ENCODE assay signal across 1 cellular context in genomic region chr2:204072443-204073324, GRCh38.
TF ChIP-seq lines count a peak whose summit lies in the region.

No MANE protein-coding gene starts in this region.

TF ChIP-seq in SK-N-SH treated with all-trans-retinoic acid at 6 μM for 48 hours, 23 proteins besides CTCF, POLR2A, EP300 and RAD21 (continued from another document):
- TF ChIP-seq, protein P1, sequence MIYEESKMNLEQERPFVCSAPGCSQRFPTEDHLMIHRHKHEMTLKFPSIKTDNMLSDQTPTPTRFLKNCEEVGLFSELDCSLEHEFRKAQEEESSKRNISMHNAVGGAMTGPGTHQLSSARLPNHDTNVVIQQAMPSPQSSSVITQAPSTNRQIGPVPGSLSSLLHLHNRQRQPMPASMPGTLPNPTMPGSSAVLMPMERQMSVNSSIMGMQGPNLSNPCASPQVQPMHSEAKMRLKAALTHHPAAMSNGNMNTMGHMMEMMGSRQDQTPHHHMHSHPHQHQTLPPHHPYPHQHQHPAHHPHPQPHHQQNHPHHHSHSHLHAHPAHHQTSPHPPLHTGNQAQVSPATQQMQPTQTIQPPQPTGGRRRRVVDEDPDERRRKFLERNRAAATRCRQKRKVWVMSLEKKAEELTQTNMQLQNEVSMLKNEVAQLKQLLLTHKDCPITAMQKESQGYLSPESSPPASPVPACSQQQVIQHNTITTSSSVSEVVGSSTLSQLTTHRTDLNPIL (CRISPR knock-in tag; IDR thresholded peaks at IDR 0.05; ENCODE audit: low read depth): no peak
- TF ChIP-seq CSDC2 (CRISPR knock-in tag; IDR thresholded peaks at IDR 0.05): no peak
- no peak for TF ChIP-seq ESRRG (CRISPR knock-in tag; IDR thresholded peaks at IDR 0.05)
- TF ChIP-seq, protein P2, sequence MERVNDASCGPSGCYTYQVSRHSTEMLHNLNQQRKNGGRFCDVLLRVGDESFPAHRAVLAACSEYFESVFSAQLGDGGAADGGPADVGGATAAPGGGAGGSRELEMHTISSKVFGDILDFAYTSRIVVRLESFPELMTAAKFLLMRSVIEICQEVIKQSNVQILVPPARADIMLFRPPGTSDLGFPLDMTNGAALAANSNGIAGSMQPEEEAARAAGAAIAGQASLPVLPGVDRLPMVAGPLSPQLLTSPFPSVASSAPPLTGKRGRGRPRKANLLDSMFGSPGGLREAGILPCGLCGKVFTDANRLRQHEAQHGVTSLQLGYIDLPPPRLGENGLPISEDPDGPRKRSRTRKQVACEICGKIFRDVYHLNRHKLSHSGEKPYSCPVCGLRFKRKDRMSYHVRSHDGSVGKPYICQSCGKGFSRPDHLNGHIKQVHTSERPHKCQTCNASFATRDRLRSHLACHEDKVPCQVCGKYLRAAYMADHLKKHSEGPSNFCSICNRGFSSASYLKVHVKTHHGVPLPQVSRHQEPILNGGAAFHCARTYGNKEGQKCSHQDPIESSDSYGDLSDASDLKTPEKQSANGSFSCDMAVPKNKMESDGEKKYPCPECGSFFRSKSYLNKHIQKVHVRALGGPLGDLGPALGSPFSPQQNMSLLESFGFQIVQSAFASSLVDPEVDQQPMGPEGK (CRISPR knock-in tag; IDR thresholded peaks at IDR 0.05; ENCODE audit: borderline replicate concordance): no peak
- TF ChIP-seq ZNF70 (CRISPR knock-in tag; IDR thresholded peaks at IDR 0.05): no peak
- no peak for TF ChIP-seq ZNF8 (CRISPR knock-in tag; IDR thresholded peaks at IDR 0.05)
- TF ChIP-seq TOX (CRISPR knock-in tag; IDR thresholded peaks at IDR 0.05; ENCODE audit: borderline replicate concordance): no peak
- TF ChIP-seq BACH2 (CRISPR knock-in tag; IDR thresholded peaks at IDR 0.05; ENCODE audit: borderline replicate concordance): no peak
- TF ChIP-seq PPARA (CRISPR knock-in tag; IDR thresholded peaks at IDR 0.05; ENCODE audit: borderline replicate concordance): no peak
- TF ChIP-seq ZC3H10 (CRISPR knock-in tag; IDR thresholded peaks at IDR 0.05): no peak
- TF ChIP-seq ZFP30 (CRISPR knock-in tag; IDR thresholded peaks at IDR 0.05): no peak
